ENCODE assay signal across 14 cellular contexts in the genomic region with DNA sequence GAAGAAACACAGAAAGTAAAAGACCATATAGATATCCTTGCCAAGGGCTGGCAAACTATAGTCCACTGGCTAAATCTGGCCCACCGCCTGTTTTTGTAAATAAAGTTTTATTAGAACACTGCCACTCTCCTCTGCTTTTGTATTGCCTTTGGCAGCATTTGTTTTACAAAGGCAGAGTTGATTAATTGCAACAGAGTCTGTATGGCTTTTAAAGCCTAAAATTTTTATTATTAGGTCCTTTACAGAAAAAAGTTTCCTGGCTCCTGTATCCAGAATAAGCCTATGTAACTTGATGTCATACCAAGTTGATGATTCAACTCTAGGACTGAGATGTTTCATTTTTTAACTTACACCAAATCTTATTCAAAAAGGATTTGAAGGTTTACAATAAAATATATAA. TPM values are rescaled to one million over a fixed set of nuclear protein-coding genes. Genes with fewer than 3 reads are reported as not detected.
A peak's percentile ranks its signal among the peaks of the same experiment; 100 is the strongest.
DNase-seq lines count a peak whose midpoint lies in the region; ATAC-seq and TF ChIP-seq lines count a peak whose summit lies in the region.
"Had no signal": no experiment of that assay in that cellular context is flagged by ENCODE, and none has a peak within 500 bp of the region (broad histone marks: within the 10 kb centered on the region; RNA-seq: fewer than 3 reads in every experiment).

No MANE protein-coding gene starts in this region.

- no peak overlapping the region for H3K9ac ChIP-seq in muscle layer of colon (ENCODE audit: low read length)

- H3K27ac ChIP-seq in right atrium auricular region (peak overlapping the region; percentile 63 to 82), breast epithelium (peak overlapping the region; percentile 46 to 54), muscle layer of colon (ENCODE audit: low read depth, low read length) (peak overlapping the region; percentile 47)

- no peaks in the 10 kb centered on the region for H3K4me1 Mint-ChIP-seq in naive thymus-derived CD8-positive, alpha-beta T cell
- H3K4me1 Mint-ChIP-seq: H9 had no signal

- H3K9me3 ChIP-seq in right atrium auricular region (no peaks in the 10 kb centered on the region), breast epithelium (no peaks in the 10 kb centered on the region), muscle layer of colon (ENCODE audit: low read length) (no peaks in the 10 kb centered on the region)
- H3K9me3 ChIP-seq: Caco-2 had no signal

- DNase-seq in right atrium auricular region (ENCODE audit: low spot score) = no peak
- DNase-seq in left cardiac atrium = no peak
- DNase-seq in breast epithelium (ENCODE audit: low spot score in 2 of 2) = no peak
- DNase-seq in NCI-H774 (lab: John Stamatoyannopoulos, UW) = no peak
- no peak for DNase-seq in naive thymus-derived CD8-positive, alpha-beta T cell
- no peak for DNase-seq in stimulated activated CD4-positive, alpha-beta T cell treated with anti-CD3 and anti-CD28 coated beads, Interleukin-15, amount 100 ng/mL, for 24 hours
- DNase-seq: activated CD4-positive, alpha-beta T cell treated with anti-CD3 and anti-CD28 coated beads for 1 hour; activated T-cell treated with anti-CD3 and anti-CD28 coated beads for 4 hours; Caco-2; H9; islet precursor cell had no signal

- H3K4me3 ChIP-seq in right atrium auricular region (no peak overlapping the region), breast epithelium (no peak overlapping the region), muscle layer of colon (ENCODE audit: low read depth in 1 of 2, low read length in 2 of 2) (no peak overlapping the region)

- no peak for TF ChIP-seq CTCF in right atrium auricular region (IDR thresholded peaks at IDR 0.05)
- no peak for TF ChIP-seq CTCF in breast epithelium (IDR thresholded peaks at IDR 0.05)

- POLR2A ChIA-PET in naive thymus-derived CD8-positive, alpha-beta T cell (lab: Charles Lee) = no interaction called here

- H3K27me3 Mint-ChIP-seq in naive thymus-derived CD8-positive, alpha-beta T cell = no peaks in the 10 kb centered on the region

- H3K4me1 ChIP-seq in right atrium auricular region (peaks cover 0 to 65% of the 10 kb centered on the region in 2 donors), breast epithelium (no peaks in the 10 kb centered on the region), muscle layer of colon (ENCODE audit: insufficient read depth, low read length) (peaks cover 84% of the 10 kb centered on the region)

- no peak overlapping the region for H3K27ac Mint-ChIP-seq in naive thymus-derived CD8-positive, alpha-beta T cell
- H3K27ac Mint-ChIP-seq: H9 had no signal

- intact Hi-C loops in left cardiac atrium (cut with DNase I) = no loop called here
- intact Hi-C loops in breast epithelium (cut with DNase I; ENCODE audit: low total_unique reads) = no loop called here

- peaks cover 8% of the 10 kb centered on the region for H3K36me3 ChIP-seq in right atrium auricular region
- H3K36me3 ChIP-seq in breast epithelium = no peaks in the 10 kb centered on the region
- H3K36me3 ChIP-seq in muscle layer of colon (ENCODE audit: insufficient read depth, low read length) = no peaks in the 10 kb centered on the region

- H3K27me3 ChIP-seq in right atrium auricular region (no peaks in the 10 kb centered on the region), breast epithelium (no peaks in the 10 kb centered on the region), muscle layer of colon (ENCODE audit: control insufficient read depth in 1 of 2, insufficient read depth in 2 of 2, low read length in 2 of 2) (no peaks in the 10 kb centered on the region)

- no peak for TF ChIP-seq POLR2A in breast epithelium (IDR thresholded peaks at IDR 0.05)

- H3K4me3 Mint-ChIP-seq in naive thymus-derived CD8-positive, alpha-beta T cell = no peak overlapping the region
- H3K4me3 Mint-ChIP-seq: H9 had no signal

- no peak for ATAC-seq in left cardiac atrium
- ATAC-seq in naive thymus-derived CD8-positive, alpha-beta T cell = no peak
- no peak for ATAC-seq in HG03025 (IDR thresholded peaks at IDR 0.05; ENCODE audit: low FRiP score, unreplicated experiment)

- no peaks in the 10 kb centered on the region for H3K9me3 Mint-ChIP-seq in naive thymus-derived CD8-positive, alpha-beta T cell
- H3K9me3 Mint-ChIP-seq: H9 had no signal

- H3K36me3 Mint-ChIP-seq in naive thymus-derived CD8-positive, alpha-beta T cell = no peaks in the 10 kb centered on the region

RNA-seq across cellular contexts. Expression of a gene that starts 31.7 kb away (rescaled TPM):
- 10 to 100 TPM; 13.8 to 19.0 TPM for total RNA-seq in right atrium auricular region
- 10 to 100 TPM; 19.2 to 27.0 TPM for total RNA-seq in left cardiac atrium
- 10 to 100 TPM; 14.3 to 29.3 (median 15.4) TPM for total RNA-seq in breast epithelium
- not detected for total RNA-seq in naive thymus-derived CD8-positive, alpha-beta T cell
- polyA plus RNA-seq in naive thymus-derived CD8-positive, alpha-beta T cell = not detected
- total RNA-seq: HT-29 had no signal

Comparison
In these comparisons a context has a peak if more than half of its experiments do, and no peak if none do; other contexts are left out.
1. RNA of a gene that starts 31.7 kb away (total RNA-seq): 19.2 to 27.0 TPM in left cardiac atrium, 13.8 to 19.0 TPM in right atrium auricular region and 14.3 to 29.3 TPM in breast epithelium; not detected in naive thymus-derived CD8-positive, alpha-beta T cell; every median in the first group is over 10 times any median in the second.
2. Peak in every context shown above with its lines, with median percentiles within 50 percentile points of each other: H3K27ac ChIP-seq.